12 cellular contexts compared by ENCODE assay signal in the genomic region with DNA sequence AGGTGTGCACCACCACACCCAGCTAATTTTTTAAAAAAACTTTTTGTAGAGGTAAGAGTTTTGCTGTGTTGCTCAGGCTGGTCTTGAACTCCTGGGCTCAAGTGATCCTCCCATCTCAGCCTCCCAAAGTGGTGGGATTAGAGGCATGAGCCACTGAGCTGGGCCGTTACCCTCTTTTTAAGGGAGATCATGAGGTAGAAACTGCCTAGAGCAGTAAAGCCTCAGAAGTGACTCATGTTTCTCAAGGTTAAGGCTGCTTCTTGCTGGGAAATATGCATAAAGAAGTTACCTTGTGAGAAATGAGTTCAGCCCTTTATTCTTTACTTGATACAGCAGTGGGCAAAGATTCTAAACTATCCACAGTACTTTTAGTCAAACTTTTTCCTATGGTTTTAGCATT. TPM values are rescaled to one million over a fixed set of nuclear protein-coding genes. Genes with fewer than 3 reads are reported as not detected.
DNase-seq lines count a peak whose midpoint lies in the region; ATAC-seq and TF ChIP-seq lines count a peak whose summit lies in the region.
"Had no signal": no experiment of that assay in that cellular context is flagged by ENCODE, and none has a peak within 500 bp of the region (broad histone marks: within the 10 kb centered on the region; RNA-seq: fewer than 3 reads in every experiment).

No MANE protein-coding gene starts in this region.

- no peak for ATAC-seq in HG03469 (IDR thresholded peaks at IDR 0.05; ENCODE audit: unreplicated experiment)

- no peak overlapping the region for H3K27ac ChIP-seq in ovary
- no peak overlapping the region for H3K27ac ChIP-seq in CD4-positive, alpha-beta memory T cell (ENCODE audit: low read depth, low read length)

- H3K27me3 ChIP-seq in ovary, result no peaks in the 10 kb centered on the region
- no peaks in the 10 kb centered on the region for H3K27me3 ChIP-seq in CD4-positive, alpha-beta memory T cell (ENCODE audit: insufficient read depth, low read length)
- H3K27me3 ChIP-seq: testis had no signal

- intact Hi-C loops in activated CD4-positive, alpha-beta memory T cell treated with anti-CD3 and anti-CD28 coated beads for 36 hours (cut with micrococcal nuclease), result loop anchor here (1.0 kb wide), 1 partner anchor 35 kb away; no protein-coding TSS in a partner anchor
- intact Hi-C loops in ovary (cut with DNase I), result no loop called here
- intact Hi-C loops in CD4-positive, alpha-beta memory T cell (cut with micrococcal nuclease), result no loop called here

- POLR2A ChIA-PET in activated CD4-positive, alpha-beta memory T cell treated with anti-CD3 and anti-CD28 coated beads for 36 hours (lab: Charles Lee), result interaction anchor here (0.7 kb wide), 1 partner anchor 162 kb away, joined by 3 read pairs; the partner anchor contains the start of gene NUP85
- POLR2A ChIA-PET in activated CD4-positive, alpha-beta memory T cell treated with anti-CD3 and anti-CD28 coated beads, Interleukin-2, amount 10 ng/mL, durations not matched to agents 7 days and 5 days (lab: Charles Lee), result no interaction called here
- POLR2A ChIA-PET in CD4-positive, alpha-beta memory T cell (lab: Charles Lee; ENCODE audit: partially characterized antibody), result no interaction called here

- H3K4me3 ChIP-seq in retinal pigment epithelial cell (ENCODE audit: low read length) (no peak overlapping the region), ovary (no peak overlapping the region)
- no peak overlapping the region for H3K4me3 ChIP-seq in CD4-positive, alpha-beta memory T cell (ENCODE audit: low read length in 2 of 2)
- H3K4me3 ChIP-seq: testis had no signal

- H3K27me3 Mint-ChIP-seq in activated CD4-positive, alpha-beta memory T cell treated with anti-CD3 and anti-CD28 coated beads for 36 hours, result no peaks in the 10 kb centered on the region
- no peaks in the 10 kb centered on the region for H3K27me3 Mint-ChIP-seq in activated CD4-positive, alpha-beta memory T cell treated with anti-CD3 and anti-CD28 coated beads, Interleukin-2, amount 10 ng/mL, durations not matched to agents 7 days and 5 days
- no peaks in the 10 kb centered on the region for H3K27me3 Mint-ChIP-seq in chondrocyte (ENCODE audit: low read depth)
- H3K27me3 Mint-ChIP-seq in CD4-positive, alpha-beta memory T cell, result no peaks in the 10 kb centered on the region

- TF ChIP-seq CTCF in chondrocyte (IDR thresholded peaks at IDR 0.05), result no peak
- TF ChIP-seq CTCF in retinal pigment epithelial cell (conservative IDR thresholded peaks at IDR 0.05; ENCODE audit: low read depth, low read length), result no peak
- TF ChIP-seq CTCF in ovary (IDR thresholded peaks at IDR 0.05), result no peak

- H3K4me1 ChIP-seq in ovary (ENCODE audit: insufficient read depth), result peaks cover 12% of the 10 kb centered on the region
- peaks cover 96% of the 10 kb centered on the region for H3K4me1 ChIP-seq in CD4-positive, alpha-beta memory T cell (ENCODE audit: insufficient read depth, low read length)

- TF ChIP-seq POLR2A in ovary (IDR thresholded peaks at IDR 0.05), result no peak

- H3K9me3 ChIP-seq in ovary, result no peaks in the 10 kb centered on the region
- H3K9me3 ChIP-seq in CD4-positive, alpha-beta memory T cell (ENCODE audit: control insufficient read depth in 1 of 2, low read length in 2 of 2), result no peaks in the 10 kb centered on the region
- H3K9me3 ChIP-seq: testis had no signal

- no peaks in the 10 kb centered on the region for H3K36me3 ChIP-seq in ovary
- H3K36me3 ChIP-seq in CD4-positive, alpha-beta memory T cell (ENCODE audit: insufficient read depth, low read length), result no peaks in the 10 kb centered on the region

- CTCF ChIA-PET in activated CD4-positive, alpha-beta memory T cell treated with anti-CD3 and anti-CD28 coated beads for 36 hours (lab: Charles Lee), result interaction anchor here (1.7 kb wide), 1 partner anchor 45 kb away, joined by 6 read pairs; no protein-coding TSS in a partner anchor
- CTCF ChIA-PET in activated CD4-positive, alpha-beta memory T cell treated with anti-CD3 and anti-CD28 coated beads, Interleukin-2, amount 10 ng/mL, durations not matched to agents 7 days and 5 days (lab: Charles Lee), result no interaction called here
- CTCF ChIA-PET in CD4-positive, alpha-beta memory T cell (lab: Charles Lee; ENCODE audit: partially characterized antibody), result interaction anchor here (1.8 kb wide), 1 partner anchor 26 kb away, joined by 5 read pairs; no protein-coding TSS in a partner anchor

- no peak for TF ChIP-seq EP300 in ovary (IDR thresholded peaks at IDR 0.05)

- in situ Hi-C loops in SK-MEL-5 (cut with HindIII; ENCODE audit: low pct_unique_long_range_greater_than_20kb, low sequenced_read_pairs), result no loop called here

- DNase-seq in activated CD4-positive, alpha-beta memory T cell treated with anti-CD3 and anti-CD28 coated beads for 36 hours, result peak; percentile 31
- DNase-seq in activated CD4-positive, alpha-beta memory T cell treated with anti-CD3 and anti-CD28 coated beads, Interleukin-2, amount 10 ng/mL, durations not matched to agents 7 days and 5 days, result no peak
- peak; percentile 47 for DNase-seq in SK-MEL-5 (ENCODE audit: low read depth, low spot score)
- no peak for DNase-seq in chondrocyte (ENCODE audit: low spot score)
- peak; percentile 64 for DNase-seq in retinal pigment epithelial cell (ENCODE audit: low read depth)
- no peak for DNase-seq in ovary
- DNase-seq in CD4-positive, alpha-beta memory T cell, result no peak
- DNase-seq: activated CD8-positive, alpha-beta memory T cell treated with anti-CD3 and anti-CD28 coated beads, Interleukin-2, amount 50 U/mL, for 48 hours; DND-41; NCI-H526 treated with DMSO at 0.1 percent for 48 hours; testis had no signal

- H3K9me3 Mint-ChIP-seq in activated CD4-positive, alpha-beta memory T cell treated with anti-CD3 and anti-CD28 coated beads for 36 hours, result no peaks in the 10 kb centered on the region
- no peaks in the 10 kb centered on the region for H3K9me3 Mint-ChIP-seq in activated CD4-positive, alpha-beta memory T cell treated with anti-CD3 and anti-CD28 coated beads, Interleukin-2, amount 10 ng/mL, durations not matched to agents 7 days and 5 days
- no peaks in the 10 kb centered on the region for H3K9me3 Mint-ChIP-seq in chondrocyte (ENCODE audit: low read depth)
- H3K9me3 Mint-ChIP-seq in CD4-positive, alpha-beta memory T cell, result no peaks in the 10 kb centered on the region

- H3K4me1 Mint-ChIP-seq in activated CD4-positive, alpha-beta memory T cell treated with anti-CD3 and anti-CD28 coated beads for 36 hours (ENCODE audit: low read depth), result peaks cover 90% of the 10 kb centered on the region
- peaks cover 77% of the 10 kb centered on the region for H3K4me1 Mint-ChIP-seq in activated CD4-positive, alpha-beta memory T cell treated with anti-CD3 and anti-CD28 coated beads, Interleukin-2, amount 10 ng/mL, durations not matched to agents 7 days and 5 days
- peaks cover 85% of the 10 kb centered on the region for H3K4me1 Mint-ChIP-seq in chondrocyte (ENCODE audit: low read depth)
- peaks cover 67 to 97% (median 84%) of the 10 kb centered on the region in 4 donors for H3K4me1 Mint-ChIP-seq in CD4-positive, alpha-beta memory T cell

- peak overlapping the region; percentile 75 for H3K27ac Mint-ChIP-seq in activated CD4-positive, alpha-beta memory T cell treated with anti-CD3 and anti-CD28 coated beads for 36 hours
- H3K27ac Mint-ChIP-seq in activated CD4-positive, alpha-beta memory T cell treated with anti-CD3 and anti-CD28 coated beads, Interleukin-2, amount 10 ng/mL, durations not matched to agents 7 days and 5 days, result no peak overlapping the region
- H3K27ac Mint-ChIP-seq in chondrocyte (ENCODE audit: unreplicated experiment), result peak overlapping the region; percentile 37
- no peak overlapping the region for H3K27ac Mint-ChIP-seq in CD4-positive, alpha-beta memory T cell

- H3K4me3 Mint-ChIP-seq in activated CD4-positive, alpha-beta memory T cell treated with anti-CD3 and anti-CD28 coated beads for 36 hours, result no peak overlapping the region
- no peak overlapping the region for H3K4me3 Mint-ChIP-seq in activated CD4-positive, alpha-beta memory T cell treated with anti-CD3 and anti-CD28 coated beads, Interleukin-2, amount 10 ng/mL, durations not matched to agents 7 days and 5 days
- no peak overlapping the region for H3K4me3 Mint-ChIP-seq in chondrocyte (ENCODE audit: unreplicated experiment)
- peak overlapping the region in 3 of 8 donors; percentile 35 to 57 (median 38) for H3K4me3 Mint-ChIP-seq in CD4-positive, alpha-beta memory T cell

- 33 to 50% (median 48%) methylated on average over 1 of the region's 1 CpG for WGBS in ovary, 3 donors

- H3K36me3 Mint-ChIP-seq in activated CD4-positive, alpha-beta memory T cell treated with anti-CD3 and anti-CD28 coated beads for 36 hours, result peaks cover 2% of the 10 kb centered on the region
- H3K36me3 Mint-ChIP-seq in activated CD4-positive, alpha-beta memory T cell treated with anti-CD3 and anti-CD28 coated beads, Interleukin-2, amount 10 ng/mL, durations not matched to agents 7 days and 5 days (ENCODE audit: low read depth), result peaks cover 13% of the 10 kb centered on the region
- H3K36me3 Mint-ChIP-seq in chondrocyte (ENCODE audit: low read depth), result no peaks in the 10 kb centered on the region
- peaks cover 5 to 11% of the 10 kb centered on the region in 2 donors for H3K36me3 Mint-ChIP-seq in CD4-positive, alpha-beta memory T cell

RNA-seq across cellular contexts. Expression of gene GRB2, which starts 38.2 kb away (rescaled TPM):
- 100 to 1,000 TPM; 174 to 182 TPM for total RNA-seq in activated CD4-positive, alpha-beta memory T cell treated with anti-CD3 and anti-CD28 coated beads for 36 hours
- 100 to 1,000 TPM; 130 to 132 TPM for total RNA-seq in activated CD4-positive, alpha-beta memory T cell treated with anti-CD3 and anti-CD28 coated beads, Interleukin-2, amount 10 ng/mL, durations not matched to agents 7 days and 5 days
- 146 and 154 TPM in 2 replicates for total RNA-seq in SK-MEL-5 (2014; rRNA removed; shearing (Covaris generic))
- polyA plus RNA-seq in SK-MEL-5 (2015; cell fraction: cytosol; rRNA removed), result 161 and 217 TPM in 2 replicates
- polyA plus RNA-seq in SK-MEL-5 (2015; cell fraction: nucleus; rRNA removed), result 29.6 and 36.2 TPM in 2 replicates
- total RNA-seq in chondrocyte (73.9 to 83.7 TPM (median 79.4 TPM) in 3 replicates), ovary (10 to 100 TPM; 49.2 to 84.9 (median 62.6) TPM)
- polyA plus RNA-seq in ovary, result 10 to 100 TPM; 41.5 to 88.2 TPM
- total RNA-seq in CD4-positive, alpha-beta memory T cell, result 100 to 1,000 TPM; 131 to 133 TPM
- polyA plus RNA-seq in CD4-positive, alpha-beta memory T cell, result 100 to 1,000 TPM; 129 to 155 TPM

Comparison
In these comparisons a context has a peak if more than half of its experiments do, and no peak if none do; other contexts are left out.
1. DNase-seq: peak in activated CD4-positive, alpha-beta memory T cell treated with anti-CD3 and anti-CD28 coated beads for 36 hours (single experiment), SK-MEL-5 (single experiment) and retinal pigment epithelial cell (single experiment); none in activated CD4-positive, alpha-beta memory T cell treated with anti-CD3 and anti-CD28 coated beads, Interleukin-2, amount 10 ng/mL, durations not matched to agents 7 days and 5 days (single experiment), chondrocyte (single experiment), ovary (0 of 5) and CD4-positive, alpha-beta memory T cell (0 of 5).
2. H3K27ac Mint-ChIP-seq: peak in activated CD4-positive, alpha-beta memory T cell treated with anti-CD3 and anti-CD28 coated beads for 36 hours (single experiment) and chondrocyte (single experiment); none in activated CD4-positive, alpha-beta memory T cell treated with anti-CD3 and anti-CD28 coated beads, Interleukin-2, amount 10 ng/mL, durations not matched to agents 7 days and 5 days (single experiment) and CD4-positive, alpha-beta memory T cell (0 of 7).